Comparison of ENCODE assay signal across 28 cellular contexts in the genomic region with DNA sequence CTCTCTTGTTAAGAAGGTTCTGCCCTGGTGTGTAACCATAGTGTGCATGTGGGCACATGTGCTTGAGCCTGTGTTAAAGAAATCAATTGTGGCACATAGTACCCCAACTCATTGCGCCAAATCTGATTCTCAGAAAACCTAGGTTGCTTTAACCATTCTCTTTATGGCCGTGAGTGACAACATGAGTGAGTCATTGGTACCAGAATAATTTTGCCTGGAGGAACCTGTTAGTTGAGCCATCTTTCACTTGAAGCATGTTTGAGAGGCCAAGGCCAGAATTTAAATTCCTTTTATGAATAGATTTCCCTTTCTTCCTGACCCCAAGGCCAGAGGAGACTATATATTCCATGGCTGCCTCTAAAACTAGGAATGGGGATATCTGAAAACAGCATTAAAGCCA. TPM values are rescaled to one million over a fixed set of nuclear protein-coding genes. Genes with fewer than 3 reads are reported as not detected.
DNase-seq lines count a peak whose midpoint lies in the region; ATAC-seq, FAIRE-seq and TF ChIP-seq lines count a peak whose summit lies in the region.
"Had no signal": no experiment of that assay in that cellular context is flagged by ENCODE, and none has a peak within 500 bp of the region (broad histone marks: within the 10 kb centered on the region; RNA-seq: fewer than 3 reads in every experiment).

No MANE protein-coding gene starts in this region.

- WGBS in H1 (ENCODE audit: extremely low coverage in 1 of 2, insufficient coverage in 1 of 2, insufficient read length in 1 of 2, insufficient replicate concordance in 2 of 2, low coverage in 1 of 2, low lambda C conversion rate in 2 of 2, missing lambda C conversion rate in 1 of 2), 2 experiments, result 100% methylated on average over 2 of the region's 2 CpGs; no CpG with 5 or more reads in 1 of the 2 experiments
- 30 to 53% (median 34%) methylated on average over 2 of the region's 2 CpGs for WGBS in psoas muscle, 3 donors

- peaks cover 11% of the 10 kb centered on the region for H3K9me3 Mint-ChIP-seq in MCF 10A (ENCODE audit: unreplicated experiment)

- POLR2A ChIA-PET in MCF 10A (lab: Yijun Ruan, JAX), result no interaction called here
- POLR2A ChIA-PET in H1 (lab: Charles Lee; ENCODE audit: partially characterized antibody), result no interaction called here

- H4K8ac ChIP-seq in H1 (ENCODE audit: extremely low read depth, insufficient read depth, low read length), result no peak overlapping the region

- H3K36me3 ChIP-seq in breast epithelium (no peaks in the 10 kb centered on the region), H1 (ENCODE audit: control insufficient read depth in 2 of 4, insufficient read depth in 4 of 4, low read length in 3 of 4) (no peaks in the 10 kb centered on the region), psoas muscle (ENCODE audit: insufficient read depth in 1 of 2, low read depth in 1 of 2) (no peaks in the 10 kb centered on the region)
- H3K36me3 ChIP-seq: MG63 had no signal

- no peak overlapping the region for H3K27ac Mint-ChIP-seq in MCF 10A (ENCODE audit: low read depth, unreplicated experiment)
- H3K27ac Mint-ChIP-seq: CD4-positive, CD25-positive, alpha-beta regulatory T cell had no signal

- no peak overlapping the region for H4K5ac ChIP-seq in H1 (ENCODE audit: insufficient read length, low read depth, low read length)

- no peaks in the 10 kb centered on the region for H3K36me3 Mint-ChIP-seq in MCF 10A (ENCODE audit: insufficient read depth, unreplicated experiment)
- H3K36me3 Mint-ChIP-seq: CD4-positive, CD25-positive, alpha-beta regulatory T cell had no signal

- 0 out of 2 replicates have a peak overlapping the region, but pooled peaks have one; percentile 36 for H2AFZ ChIP-seq in H1 (ENCODE audit: low read length)

- H2BK120ac ChIP-seq in H1 (replicated peaks; ENCODE audit: low read depth, low read length), result no peak overlapping the region

- no peak overlapping the region for H2BK20ac ChIP-seq in H1 (ENCODE audit: low read length)

- H3K4me1 ChIP-seq in breast epithelium, result no peaks in the 10 kb centered on the region
- H3K4me1 ChIP-seq in H1 (replicated peaks in 1 of 4; ENCODE audit: control insufficient read depth in 3 of 4, insufficient read depth in 4 of 4, low read length in 3 of 4), result peaks cover 3 to 17% (median 13%) of the 10 kb centered on the region in 4 experiments
- peaks cover 22% of the 10 kb centered on the region for H3K4me1 ChIP-seq in psoas muscle

- H2BK12ac ChIP-seq in H1 (ENCODE audit: low read depth, low read length), result no peak overlapping the region

- no peak overlapping the region for H3K23ac ChIP-seq in H1 (ENCODE audit: insufficient read length)

- no peak overlapping the region for H3K4me3 ChIP-seq in breast epithelium
- H3K4me3 ChIP-seq in H1 (ENCODE audit: extremely low read depth in 1 of 4, insufficient read depth in 2 of 4, low read depth in 3 of 4, low read length in 4 of 4), result no peak overlapping the region
- peak overlapping the region; percentile 26 for H3K4me3 ChIP-seq in psoas muscle
- H3K4me3 ChIP-seq: GM12878, K562, MG63 had no signal

- TF ChIP-seq CTCF in MCF 10A (IDR thresholded peaks at IDR 0.05; ENCODE audit: unreplicated experiment) (no peak), breast epithelium (IDR thresholded peaks at IDR 0.05) (no peak), H1 (IDR thresholded peaks at IDR 0.05; ENCODE audit: control extremely low read depth in 1 of 3, insufficient read depth in 1 of 3, low read depth in 1 of 3, low read length in 3 of 3) (no peak), psoas muscle (IDR thresholded peaks at IDR 0.05) (no peak)

- H4K20me1 ChIP-seq in H1 (replicated peaks in 1 of 2; ENCODE audit: control insufficient read depth in 1 of 2, insufficient read depth in 2 of 2, low read length in 2 of 2), result no peaks in the 10 kb centered on the region

- no peaks in the 10 kb centered on the region for H3K79me2 ChIP-seq in H1 (ENCODE audit: control insufficient read depth in 1 of 2, insufficient read depth in 2 of 2, low read length in 2 of 2)

- H2BK15ac ChIP-seq in H1 (ENCODE audit: low read length), result no peak overlapping the region

- no peak for FAIRE-seq in H1 (lab: Jason Lieb, UNC)
- FAIRE-seq: GM12878, HTR-8/SVneo, K562 had no signal

- H3K27me3 Mint-ChIP-seq in MCF 10A (ENCODE audit: insufficient read depth, unreplicated experiment), result peaks cover 12% of the 10 kb centered on the region

- no peak overlapping the region for H2BK5ac ChIP-seq in H1 (ENCODE audit: low read depth, low read length)

- H3K27ac ChIP-seq in breast epithelium (no peak overlapping the region), H1 (ENCODE audit: low read depth, low read length) (no peak overlapping the region), psoas muscle (peak overlapping the region; percentile 91)

- no peak overlapping the region for H3K56ac ChIP-seq in H1 (replicated peaks; ENCODE audit: insufficient read length, low read depth, low read length)

- no peak overlapping the region for H3K14ac ChIP-seq in H1 (ENCODE audit: insufficient read length)

- BruUV-seq in MCF 10A (replicated peaks; lab: Mats Ljungman, UMichigan), result no TSS peak

- no peaks in the 10 kb centered on the region for H3K23me2 ChIP-seq in H1 (ENCODE audit: low read depth, low read length)

- no peaks in the 10 kb centered on the region for H3K27me3 ChIP-seq in breast epithelium
- H3K27me3 ChIP-seq in H1 (replicated peaks in 1 of 4; ENCODE audit: control insufficient read depth in 3 of 4, extremely low read depth in 1 of 4, insufficient read depth in 3 of 4, low read length in 3 of 4), result no peaks in the 10 kb centered on the region
- H3K27me3 ChIP-seq in psoas muscle (ENCODE audit: insufficient read depth in 3 of 3, low read length in 2 of 3), result no peaks in the 10 kb centered on the region

- no peak overlapping the region for H3K4me3 Mint-ChIP-seq in MCF 10A (ENCODE audit: unreplicated experiment)
- H3K4me3 Mint-ChIP-seq: CD4-positive, CD25-positive, alpha-beta regulatory T cell had no signal

- TF ChIP-seq RAD21 in H1 (IDR thresholded peaks at IDR 0.05 in 1 of 2, conservative IDR thresholded peaks at IDR 0.05 in 1 of 2; ENCODE audit: low read depth in 2 of 2, low read length in 2 of 2), result no peak

- peak; percentile 34 for DNase-seq in MCF 10A (ENCODE audit: unreplicated experiment)
- DNase-seq in breast epithelium (ENCODE audit: low spot score in 2 of 2), result no peak
- no peak for DNase-seq in H1 (ENCODE audit: low read depth in 1 of 2, low spot score in 2 of 2)
- no peak for DNase-seq in psoas muscle
- DNase-seq in D341Med (ENCODE audit: low spot score), result no peak
- DNase-seq: CD4-positive, CD25-positive, alpha-beta regulatory T cell; DMS79; EL; GDM1; GOT3; HCEC 1CT; Kasumi-1; MG63; NCI-H1436; NCI-H187; NCI-H2081 treated with DMSO at 0.1 percent for 48 hours; NCI-H2171; NCI-H226; NCI-H69; SK-N-SH; SW 1271 had no signal

- H3K18ac ChIP-seq in H1 (ENCODE audit: extremely low read depth, low read length), result no peak overlapping the region

- H3K4me2 ChIP-seq in H1 (ENCODE audit: insufficient read depth in 1 of 2, low read depth in 2 of 2, low read length in 2 of 2), result no peak overlapping the region
- H3K4me2 ChIP-seq: SK-N-SH had no signal

- intact Hi-C loops in MCF 10A (cut with micrococcal nuclease), result no loop called here
- intact Hi-C loops in breast epithelium (cut with DNase I; ENCODE audit: low total_unique reads), result no loop called here
- intact Hi-C loops in psoas muscle (cut with DNase I), result loop anchor here (2.0 to 10.0 kb wide), 3 partner anchors 34 to 112 kb away; a partner anchor contains a TSS

- no peak overlapping the region for H2AK5ac ChIP-seq in H1 (ENCODE audit: low read depth, low read length)

- no peak overlapping the region for H3K4ac ChIP-seq in H1 (replicated peaks; ENCODE audit: insufficient read length, low read depth, low read length)

- H3K9me3 ChIP-seq in breast epithelium, result no peaks in the 10 kb centered on the region
- H3K9me3 ChIP-seq in H1 (ENCODE audit: insufficient read depth in 2 of 2, low read depth in 1 of 2, low read length in 1 of 2), result no peaks in the 10 kb centered on the region; a peak in 1 of 4 replicates
- H3K9me3 ChIP-seq in psoas muscle, result no peaks in the 10 kb centered on the region
- H3K9me3 ChIP-seq: MG63, SK-N-SH had no signal

- no peak for TF ChIP-seq EP300 in H1 (IDR thresholded peaks at IDR 0.05; ENCODE audit: borderline replicate concordance in 1 of 2, low read depth in 2 of 2, low read length in 2 of 2)

- peak; percentile 69 to 84 (median 72) for ATAC-seq in psoas muscle
- ATAC-seq in HG03139 (IDR thresholded peaks at IDR 0.05; ENCODE audit: unreplicated experiment), result no peak
- no peak for ATAC-seq in GM21526 (IDR thresholded peaks at IDR 0.05; ENCODE audit: low FRiP score, unreplicated experiment)
- ATAC-seq: GM12878, K562 had no signal

- no peak for TF ChIP-seq POLR2A in breast epithelium (IDR thresholded peaks at IDR 0.05)
- TF ChIP-seq POLR2A in H1 (IDR thresholded peaks at IDR 0.05; ENCODE audit: control extremely low read depth in 1 of 2, low read depth in 2 of 2, low read length in 2 of 2), result no peak

- H3K4me1 Mint-ChIP-seq in MCF 10A (ENCODE audit: insufficient read depth, unreplicated experiment), result peaks cover 13% of the 10 kb centered on the region
- H3K4me1 Mint-ChIP-seq: CD4-positive, CD25-positive, alpha-beta regulatory T cell had no signal

- H3K9ac ChIP-seq in H1 (replicated peaks in 1 of 4; ENCODE audit: extremely low read depth in 1 of 4, low read depth in 3 of 4, low read length in 3 of 4), result no peak overlapping the region
- H3K9ac ChIP-seq: SK-N-SH had no signal

- H4K91ac ChIP-seq in H1 (replicated peaks; ENCODE audit: insufficient read length, low read length), result no peak overlapping the region

- CTCF ChIA-PET in MCF 10A (lab: Yijun Ruan, JAX) (no interaction called here), H1 (lab: Charles Lee; ENCODE audit: partially characterized antibody) (interaction anchor here (0.7 to 2.4 kb wide), 5 partner anchors 47 to 909 kb away, joined by 3 to 8 read pairs (median 4); no protein-coding TSS in a partner anchor)

- H3K79me1 ChIP-seq in H1 (ENCODE audit: low read depth, low read length), result no peaks in the 10 kb centered on the region

TF ChIP-seq in H1, 55 proteins besides CTCF, POLR2A, EP300 and RAD21 (continues in another document):
- TF ChIP-seq MAFK (IDR thresholded peaks at IDR 0.05; ENCODE audit: low read depth, low read length) (no peak), TAF1 (IDR thresholded peaks at IDR 0.05; ENCODE audit: low read depth, low read length) (no peak)

RNA-seq across cellular contexts. Expression of a gene that starts 35.2 kb away (rescaled TPM):
- total RNA-seq in MCF 10A (2022), result not detected in 2 replicates
- total RNA-seq in breast epithelium, result under 1 TPM in 1 of 3 donors, not detected in 2; 0.16 TPM
- total RNA-seq in H1 (2021; fragmentation: NEBNext Ultra II Directional; extraction: Animal tissue kit (Norgen Biotek cat#: 25700)), result not detected in 2 replicates
- polyA plus RNA-seq in H1 (2011; rRNA removed), result 0.24 and 0.30 TPM in 2 replicates
- 0.17 TPM for polyA plus RNA-seq in H1 (2011; cell fraction: cytosol; rRNA removed)
- polyA plus RNA-seq in H1 (2011; cell fraction: nucleus; rRNA removed), result 0.19 TPM
- 0.16 to 0.28 TPM (median 0.17 TPM) in 3 of 4 replicates, not detected in the other for polyA plus RNA-seq in H1 (2012, experiment 1 of 2)
- 0.05 TPM for polyA plus RNA-seq in H1 (2012, experiment 2 of 2)
- not detected for polyA plus RNA-seq in H1 (2013, experiment 1 of 2)
- polyA plus RNA-seq in H1 (2013, experiment 2 of 2), result 0.04 TPM
- 0.51 and 0.60 TPM in 2 replicates for polyA minus RNA-seq in H1 (2011; rRNA and poly(A)+ RNA removed)
- polyA minus RNA-seq in H1 (2011; cell fraction: cytosol; rRNA and poly(A)+ RNA removed), result not detected
- polyA minus RNA-seq in H1 (2011; cell fraction: nucleus; rRNA and poly(A)+ RNA removed), result not detected
- 10 to 100 TPM; 13.1 to 37.4 (median 21.2) TPM for total RNA-seq in psoas muscle
- polyA plus RNA-seq in psoas muscle, result 1 to 10 TPM; 2.7 to 8.6 (median 5.8) TPM
- total RNA-seq: A172; CD4-positive, CD25-positive, alpha-beta regulatory T cell; GM12878; K562 had no signal
- polyA plus RNA-seq: BJ; CD4-positive, CD25-positive, alpha-beta regulatory T cell; GM12878; K562; SK-N-SH had no signal

Comparison
In these comparisons a context has a peak if more than half of its experiments do, and no peak if none do; other contexts are left out.
1. ATAC-seq: peak in psoas muscle (4 of 4); none in HG03139 (single experiment) and GM21526 (single experiment).
2. RNA of a gene that starts 35.2 kb away (total RNA-seq): 13.1 to 37.4 TPM in psoas muscle; not detected in H1, not detected in MCF 10A and 0.16 TPM in breast epithelium; every median in the first group is over 10 times any median in the second.
3. intact Hi-C loops: an anchor here in psoas muscle (2.0 to 10.0 kb wide); none called in MCF 10A and breast epithelium.